In the genomic region with DNA sequence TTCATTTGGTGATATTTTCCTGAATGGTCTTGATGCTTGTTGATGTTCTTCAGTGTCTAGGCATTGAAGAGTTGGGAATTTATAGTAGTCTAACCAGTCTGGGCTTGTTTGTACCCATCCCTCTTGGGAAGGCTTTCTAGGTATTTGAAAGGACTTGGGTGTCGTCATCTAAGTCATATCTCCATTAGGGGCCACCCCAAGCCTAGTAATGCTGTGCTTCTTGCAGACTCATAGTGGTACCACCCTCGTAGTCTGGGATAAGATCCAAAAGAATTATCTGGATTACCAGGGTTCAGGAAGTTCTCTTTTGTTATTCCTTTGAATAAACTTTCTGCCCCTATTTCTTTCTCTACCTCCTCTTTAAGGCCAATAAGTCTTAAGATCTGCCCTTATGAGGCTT, we compare ENCODE assay signal across 24 cellular contexts.
"Had no signal": no experiment of that assay in that cellular context is flagged by ENCODE, and none has a peak within 500 bp of the region (broad histone marks: within the 10 kb centered on the region; RNA-seq: fewer than 3 reads in every experiment).

No MANE protein-coding gene starts in this region.

- H3K4me1 Mint-ChIP-seq: naive B cell; naive thymus-derived CD8-positive, alpha-beta T cell had no signal

- H3K4me1 ChIP-seq: colonic mucosa, esophagus muscularis mucosa, heart right ventricle, left lung, lower lobe of right lung had no signal

- DNase-seq: colonic mucosa; cortex of kidney; dermis blood vessel endothelial cell; dorsolateral prefrontal cortex; effector CD4-positive, alpha-beta T cell; effector memory CD4-positive, alpha-beta T cell; erythroblast; foreskin melanocyte; gastrocnemius medialis; glutamatergic neuron; head of caudate nucleus; heart right ventricle; hippocampal formation; left cardiac atrium; left lung; left ventricle myocardium superior; lower lobe of right lung; mesenchymal stem cell; mucosa of descending colon; naive B cell; naive thymus-derived CD8-positive, alpha-beta T cell had no signal

- H3K4me3 Mint-ChIP-seq: mesothelial cell of epicardium; naive B cell; naive thymus-derived CD8-positive, alpha-beta T cell had no signal

- ATAC-seq: gastrocnemius medialis; heart right ventricle; left cardiac atrium; left lung; left ventricle myocardium superior; mucosa of descending colon; naive thymus-derived CD8-positive, alpha-beta T cell had no signal

- H3K4me3 ChIP-seq: colonic mucosa, dorsolateral prefrontal cortex, esophagus muscularis mucosa, gastrocnemius medialis, heart right ventricle, left lung, lower lobe of right lung, mucosa of descending colon had no signal

- H3K27ac ChIP-seq: colonic mucosa, dorsolateral prefrontal cortex, epithelial cell of prostate, esophagus muscularis mucosa, gastrocnemius medialis, heart right ventricle, left lung, lower lobe of right lung had no signal

- H3K27ac Mint-ChIP-seq: mesothelial cell of epicardium; naive B cell; naive thymus-derived CD8-positive, alpha-beta T cell had no signal

- H3K36me3 Mint-ChIP-seq: naive B cell; naive thymus-derived CD8-positive, alpha-beta T cell had no signal

- H3K27me3 ChIP-seq: colonic mucosa, dorsolateral prefrontal cortex, esophagus muscularis mucosa, gastrocnemius medialis, heart right ventricle, left lung had no signal
